ENCODE assay signal across 35 cellular contexts in genomic region chr6:124110514-124110913, GRCh38.
DNase-seq lines count a peak whose midpoint lies in the region; ATAC-seq, FAIRE-seq and TF ChIP-seq lines count a peak whose summit lies in the region.
"Had no signal": no experiment of that assay in that cellular context is flagged by ENCODE, and none has a peak within 500 bp of the region (broad histone marks: within the 10 kb centered on the region; RNA-seq: fewer than 3 reads in every experiment).

No MANE protein-coding gene starts in this region.

- no peaks in the 10 kb centered on the region for H3K27me3 Mint-ChIP-seq in WTC11 (ENCODE audit: low read depth)
- H3K27me3 Mint-ChIP-seq: B cell; CD4-positive, alpha-beta memory T cell; CD4-positive, alpha-beta T cell; CD4-positive, CD25-positive, alpha-beta regulatory T cell; CD8-positive, alpha-beta memory T cell had no signal

- no peaks in the 10 kb centered on the region for H3K79me2 ChIP-seq in K562 (ENCODE audit: control insufficient read depth, insufficient read depth, low read length)

- DNase-seq in WTC11 (ENCODE audit: low spot score), result no peak
- DNase-seq in K562 (ENCODE audit: extremely low read depth in 1 of 4, low spot score in 3 of 4), result no peak
- no peak for DNase-seq in frontal cortex (ENCODE audit: low spot score in 2 of 2)
- no peak for DNase-seq in NCI-H146 treated with DMSO at 0.1 percent for 48 hours (lab: John Stamatoyannopoulos, UW; ENCODE audit: unreplicated experiment)
- DNase-seq: 8988T; ACHN; AML-193; BE2C; C1 segment of cervical spinal cord; Caco-2; Calu3; CD4-positive, alpha-beta memory T cell; CD4-positive, alpha-beta T cell; CD4-positive, CD25-positive, alpha-beta regulatory T cell; CD8-positive, alpha-beta memory T cell; CD8-positive, alpha-beta T cell; COR-L47; DMS 273 treated with DMSO at 0.1 percent for 48 hours; DMS153; DMS53; DMS79; DMS79 treated with DMSO at 0.1 percent for 48 hours; DND-41; EL had no signal

- H3K4me1 Mint-ChIP-seq in WTC11, result no peaks in the 10 kb centered on the region
- H3K4me1 Mint-ChIP-seq: B cell; CD14-positive monocyte; CD4-positive, alpha-beta memory T cell; CD4-positive, CD25-positive, alpha-beta regulatory T cell; CD8-positive, alpha-beta memory T cell had no signal

- H3K9me3 Mint-ChIP-seq in WTC11, result peaks cover 11% of the 10 kb centered on the region

- no peak overlapping the region for H3K4me3 Mint-ChIP-seq in WTC11
- H3K4me3 Mint-ChIP-seq: B cell; CD14-positive monocyte; CD4-positive, alpha-beta memory T cell; CD4-positive, alpha-beta T cell; CD4-positive, CD25-positive, alpha-beta regulatory T cell; CD8-positive, alpha-beta memory T cell; CD8-positive, alpha-beta T cell had no signal

- H3K9me1 ChIP-seq in K562 (ENCODE audit: control insufficient read depth, insufficient read depth, low read length), result no peaks in the 10 kb centered on the region

- H3K4me1 ChIP-seq in HEK293 (ENCODE audit: control insufficient read depth, insufficient read depth, low read length) (no peaks in the 10 kb centered on the region), K562 (replicated peaks in 1 of 2; ENCODE audit: control insufficient read depth in 2 of 2, insufficient read depth in 2 of 2, low read length in 2 of 2) (no peaks in the 10 kb centered on the region)
- H3K4me1 ChIP-seq: A549; BE2C; BLaER1; BLaER1 treated with 17β-estradiol and CSF1 and Interleukin-3, amounts not matched to agents 10 nM and 100 nM; Caco-2 had no signal

- in situ Hi-C loops in K562 (cut with MboI), result no loop called here

- no peak for TF ChIP-seq EP300 in K562 (IDR thresholded peaks at IDR 0.05; ENCODE audit: low read length)

- TF ChIP-seq CTCF in HEK293 (tag by site-specific recombination; IDR thresholded peaks at IDR 0.05), result no peak
- no peak for TF ChIP-seq CTCF in WTC11 (IDR thresholded peaks at IDR 0.05)
- no peak for TF ChIP-seq CTCF in K562 (IDR thresholded peaks at IDR 0.05 in 2 of 3, conservative IDR thresholded peaks at IDR 0.05 in 1 of 3; ENCODE audit: insufficient read depth in 2 of 3, low read depth in 1 of 3, low read length in 3 of 3)

- FAIRE-seq in K562 (lab: Jason Lieb, UNC) (no peak), frontal cortex (lab: Jason Lieb, UNC) (no peak)
- FAIRE-seq: A204.1, A549, D721Med had no signal

- H4K20me1 ChIP-seq in K562 (replicated peaks; ENCODE audit: control insufficient read depth, insufficient read depth, low read length), result no peaks in the 10 kb centered on the region
- H4K20me1 ChIP-seq: BLaER1; BLaER1 treated with 17β-estradiol and CSF1 and Interleukin-3, amounts not matched to agents 10 nM and 100 nM had no signal

- H3K27me3 ChIP-seq in K562 (ENCODE audit: control insufficient read depth in 2 of 2, insufficient read depth in 2 of 2, low read length in 2 of 2), result no peaks in the 10 kb centered on the region
- H3K27me3 ChIP-seq: BE2C; BLaER1; BLaER1 treated with 17β-estradiol and CSF1 and Interleukin-3, amounts not matched to agents 10 nM and 100 nM had no signal

- H3K9me3 ChIP-seq in HEK293 (ENCODE audit: control insufficient read depth, insufficient read depth, low read depth, low read length) (no peaks in the 10 kb centered on the region), K562 (replicated peaks; ENCODE audit: control insufficient read depth, insufficient read depth, low read depth, low read length) (no peaks in the 10 kb centered on the region)
- H3K9me3 ChIP-seq: A549, BE2C, BLaER1, Caco-2 had no signal

- no peak for TF ChIP-seq RAD21 in K562 (CRISPR knock-in tag; conservative IDR thresholded peaks at IDR 0.05 in 1 of 2, IDR thresholded peaks at IDR 0.05 in 1 of 2)

- H3K27ac Mint-ChIP-seq in WTC11, result no peak overlapping the region
- H3K27ac Mint-ChIP-seq: B cell; CD14-positive monocyte; CD4-positive, alpha-beta memory T cell; CD4-positive, alpha-beta T cell; CD4-positive, CD25-positive, alpha-beta regulatory T cell; CD8-positive, alpha-beta memory T cell; CD8-positive, alpha-beta T cell had no signal

- no peak overlapping the region for H3K4me3 ChIP-seq in HEK293 (ENCODE audit: low read depth, low read length)
- H3K4me3 ChIP-seq in K562, result no peak overlapping the region
- H3K4me3 ChIP-seq: A549; BLaER1; BLaER1 treated with 17β-estradiol and CSF1 and Interleukin-3, amounts not matched to agents 10 nM and 100 nM had no signal

- 3% methylated on average over 4 of the region's 4 CpGs for WGBS in K562 (ENCODE audit: insufficient coverage, low coverage, missing lambda C conversion rate)

- CTCF ChIA-PET in HEK293 (lab: Yijun Ruan, JAX), result interaction anchor here (0.6 kb wide), 1 partner anchor 37 kb away, joined by 3 read pairs; no protein-coding TSS in a partner anchor
- CTCF ChIA-PET in WTC11 (lab: Charles Lee), result no interaction called here
- CTCF ChIA-PET in K562 (lab: Yijun Ruan, JAX; ENCODE audit: low intra/inter-chr PET ratio), result no interaction called here

- POLR2A ChIA-PET in HEK293 (lab: Yijun Ruan, JAX), result no interaction called here
- POLR2A ChIA-PET in WTC11 (lab: Charles Lee), result no interaction called here
- POLR2A ChIA-PET in K562 (lab: Yijun Ruan, JAX), result no interaction called here

- no peak overlapping the region for H3K4me2 ChIP-seq in K562 (ENCODE audit: insufficient read depth, low read length)
- H3K4me2 ChIP-seq: A549; BLaER1; BLaER1 treated with 17β-estradiol and CSF1 and Interleukin-3, amounts not matched to agents 10 nM and 100 nM had no signal

- ATAC-seq in WTC11 (no peak), K562 (no peak), HG03457 (IDR thresholded peaks at IDR 0.05; ENCODE audit: unreplicated experiment) (no peak)
- ATAC-seq: A549; CD8-positive, alpha-beta T cell had no signal

- H3K36me3 ChIP-seq in HEK293 (ENCODE audit: control insufficient read depth in 2 of 2, insufficient read depth in 1 of 2, low read length in 2 of 2), result no peaks in the 10 kb centered on the region
- no peaks in the 10 kb centered on the region for H3K36me3 ChIP-seq in K562 (ENCODE audit: control insufficient read depth, insufficient read depth, low read length)
- H3K36me3 ChIP-seq: BE2C; BLaER1; BLaER1 treated with 17β-estradiol and CSF1 and Interleukin-3, amounts not matched to agents 10 nM and 100 nM had no signal

- BruUV-seq in K562 (replicated peaks; lab: Mats Ljungman, UMichigan), result no TSS peak

- H3K27ac ChIP-seq in HEK293 (ENCODE audit: extremely low read depth, low read depth, low read length), result no peak overlapping the region
- H3K27ac ChIP-seq in K562 (ENCODE audit: extremely low read depth, low read depth, low read length), result no peak overlapping the region
- H3K27ac ChIP-seq: 22Rv1; A549; BLaER1; BLaER1 treated with 17β-estradiol and CSF1 and Interleukin-3, amounts not matched to agents 10 nM and 100 nM; C4-2B had no signal

- intact Hi-C loops in K562 (cut with micrococcal nuclease), result no loop called here

- H2AFZ ChIP-seq in K562 (ENCODE audit: low read depth, low read length), result no peak overlapping the region

- no peaks in the 10 kb centered on the region for H3K36me3 Mint-ChIP-seq in WTC11
- H3K36me3 Mint-ChIP-seq: CD14-positive monocyte; CD4-positive, alpha-beta memory T cell; CD4-positive, CD25-positive, alpha-beta regulatory T cell; CD8-positive, alpha-beta memory T cell; CD8-positive, alpha-beta T cell had no signal

- no peak overlapping the region for H3K9ac ChIP-seq in K562 (ENCODE audit: insufficient read depth in 1 of 2, low read depth in 2 of 2, low read length in 2 of 2)
- H3K9ac ChIP-seq: BLaER1; BLaER1 treated with 17β-estradiol and CSF1 and Interleukin-3, amounts not matched to agents 10 nM and 100 nM had no signal

- no peak for TF ChIP-seq POLR2A in K562 (conservative IDR thresholded peaks at IDR 0.05)

TF ChIP-seq in HEK293, 187 proteins besides CTCF, POLR2A, EP300 and RAD21:
- no peak for TF ChIP-seq ZNF248 (tag by site-specific recombination; IDR thresholded peaks at IDR 0.05)
- TF ChIP-seq ZNF146 (tag by site-specific recombination; IDR thresholded peaks at IDR 0.05), result peak; percentile 90

TF ChIP-seq in WTC11, 78 proteins besides CTCF, POLR2A, EP300 and RAD21:
- TF ChIP-seq MAX (CRISPR knock-in tag; IDR thresholded peaks at IDR 0.05), result no peak
- TF ChIP-seq CREM (CRISPR knock-in tag; IDR thresholded peaks at IDR 0.05), result no peak
- TF ChIP-seq ERG (CRISPR knock-in tag; IDR thresholded peaks at IDR 0.05), result no peak
- 0 out of 2 replicates have a peak, but pooled peaks have one; percentile 36 for TF ChIP-seq GTF2I (CRISPR knock-in tag; conservative IDR thresholded peaks at IDR 0.05)

TF ChIP-seq in K562, 482 proteins besides CTCF, POLR2A, EP300 and RAD21:
- TF ChIP-seq RBM25 (IDR thresholded peaks at IDR 0.05; ENCODE audit: low read depth, low read length, severe bottlenecking) (peak; percentile 12), ZNF146 (CRISPR knock-in tag; IDR thresholded peaks at IDR 0.05; ENCODE audit: unreplicated experiment) (peak; percentile 30), E2F6 (IDR thresholded peaks at IDR 0.05; ENCODE audit: borderline replicate concordance in 1 of 2, extremely low read depth in 1 of 2, insufficient read depth in 1 of 2, insufficient read length in 1 of 2, low read depth in 1 of 2, low read length in 1 of 2, poor library complexity in 1 of 2, severe bottlenecking in 1 of 2) (no peak)

Comparison
In these comparisons a context has a peak if more than half of its experiments do, and no peak if none do; other contexts are left out.
1. Of the 44 proteins assayed by ChIP-seq in both K562 and HEK293: peak only in K562: none; only in HEK293: none; in both: ZNF146; in neither: 43.